8 cellular contexts compared by ENCODE assay signal in the genomic region with DNA sequence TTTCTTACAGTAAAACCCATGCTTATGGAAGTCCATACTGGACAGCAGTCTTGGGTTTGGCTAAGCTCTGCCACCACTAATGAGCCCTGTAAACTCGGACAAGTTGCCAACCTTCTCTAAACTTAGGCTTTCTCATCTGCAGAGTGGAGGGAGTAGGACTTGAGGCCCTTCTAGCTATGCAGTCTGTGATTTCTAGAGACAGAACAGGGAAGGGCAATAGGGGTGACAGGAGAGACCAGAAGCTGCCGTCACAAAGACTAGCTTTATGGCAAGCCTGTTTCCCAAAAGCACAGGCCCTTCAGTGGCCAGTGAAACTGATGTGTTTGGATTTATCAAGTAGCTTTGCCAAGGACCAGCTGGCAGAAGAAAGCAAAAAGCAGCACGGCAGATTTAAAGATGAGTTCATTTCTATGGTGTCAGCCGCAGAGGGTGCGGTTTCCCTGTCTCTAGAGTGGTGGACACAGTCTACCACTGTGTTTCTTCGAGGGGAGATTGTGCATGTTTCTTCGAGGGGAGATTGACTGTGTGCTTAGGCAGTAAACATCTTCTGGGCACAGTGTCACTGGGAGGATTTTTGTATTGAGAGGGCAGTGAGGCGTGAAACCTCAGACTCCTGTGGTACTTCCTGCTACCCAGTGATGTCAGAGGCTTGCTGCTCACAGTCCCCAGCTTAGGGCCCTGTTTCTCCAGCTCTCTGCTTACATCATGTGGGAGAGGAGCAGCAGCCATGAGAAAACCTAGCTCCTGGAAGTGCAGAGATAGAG.
A peak's percentile ranks its signal among the peaks of the same experiment; 100 is the strongest.
DNase-seq lines count a peak whose midpoint lies in the region; ATAC-seq and TF ChIP-seq lines count a peak whose summit lies in the region.

No MANE protein-coding gene starts in this region.

- ATAC-seq in GM18909 (IDR thresholded peaks at IDR 0.05; ENCODE audit: poor library complexity, unreplicated experiment) = peak; percentile 99
- peak; percentile 98 for ATAC-seq in HG03064 (IDR thresholded peaks at IDR 0.05; ENCODE audit: low read depth, unreplicated experiment)

- no peaks in the 10 kb centered on the region for H3K79me2 ChIP-seq in OCI-LY1 (ENCODE audit: insufficient read depth, low read length)

- H3K27ac ChIP-seq in BLaER1 (peak overlapping the region; percentile 71), OCI-LY1 (ENCODE audit: low read depth, low read length, poor library complexity, severe bottlenecking) (no peak overlapping the region)

- H3K4me2 ChIP-seq in BLaER1 (peak overlapping the region; percentile 87), OCI-LY1 (ENCODE audit: low read length) (peak overlapping the region; percentile 3; the same call in 1 of the 2 replicates)

- peaks cover 38% of the 10 kb centered on the region for H3K4me1 ChIP-seq in BLaER1
- peaks cover 11% of the 10 kb centered on the region for H3K4me1 ChIP-seq in OCI-LY1 (ENCODE audit: insufficient read depth, low read length, severe bottlenecking)

- no peaks in the 10 kb centered on the region for H3F3A ChIP-seq in OCI-LY1 (ENCODE audit: insufficient read depth, low read length)

- H3K9me3 ChIP-seq in BLaER1 = no peaks in the 10 kb centered on the region
- H3K9me3 ChIP-seq in OCI-LY1 (ENCODE audit: low read length) = peaks cover 4% of the 10 kb centered on the region; the same call in 1 of the 2 replicates

- DNase-seq in fibroblast of gingiva (ENCODE audit: low read depth) = peak; percentile 94
- DNase-seq in renal cortical epithelial cell (ENCODE audit: low read depth) = peak; percentile 98
- no peak for DNase-seq in stimulated activated CD4-positive, alpha-beta T cell treated with anti-CD3 and anti-CD28 coated beads, Interleukin-1b, Interleukin-23, amount 100 ng/mL, for 48 hours
- no peak for DNase-seq in activated CD4-positive, alpha-beta T cell treated with anti-CD3 and anti-CD28 coated beads, Interleukin-2, amount 50 U/mL, for 1 hour

- peak overlapping the region; percentile 20; the same call in 1 of the 2 replicates for H3K4me3 ChIP-seq in BLaER1
- H3K4me3 ChIP-seq in OCI-LY1 (ENCODE audit: low read depth, low read length, poor library complexity, severe bottlenecking) = no peak overlapping the region

- no peak overlapping the region for H2AFZ ChIP-seq in OCI-LY1 (ENCODE audit: low read length)

- H4K20me1 ChIP-seq in BLaER1 (no peaks in the 10 kb centered on the region), OCI-LY1 (ENCODE audit: insufficient read depth, low read length) (no peaks in the 10 kb centered on the region)

- H3K27me3 ChIP-seq in BLaER1 = no peaks in the 10 kb centered on the region
- peaks cover 6% of the 10 kb centered on the region; the same call in 1 of the 2 replicates for H3K27me3 ChIP-seq in OCI-LY1 (ENCODE audit: insufficient read depth, low read length)

- no peak for TF ChIP-seq CTCF in OCI-LY1 (IDR thresholded peaks at IDR 0.05; ENCODE audit: low read length)

- H3K9ac ChIP-seq in BLaER1 (peak overlapping the region; percentile 59; the same call in 1 of the 2 replicates), OCI-LY1 (ENCODE audit: low read length) (no peak overlapping the region)

- H3K9me2 ChIP-seq in OCI-LY1 (ENCODE audit: low read depth, low read length) = no peaks in the 10 kb centered on the region

- H3K36me3 ChIP-seq in BLaER1 (no peaks in the 10 kb centered on the region), OCI-LY1 (ENCODE audit: insufficient read depth, low read length) (no peaks in the 10 kb centered on the region)

Comparison
In these comparisons a context has a peak if more than half of its experiments do, and no peak if none do; other contexts are left out.
1. DNase-seq: peak in fibroblast of gingiva (single experiment) and renal cortical epithelial cell (single experiment); none in stimulated activated CD4-positive, alpha-beta T cell treated with anti-CD3 and anti-CD28 coated beads, Interleukin-1b, Interleukin-23, amount 100 ng/mL, for 48 hours (single experiment) and activated CD4-positive, alpha-beta T cell treated with anti-CD3 and anti-CD28 coated beads, Interleukin-2, amount 50 U/mL, for 1 hour (single experiment).